Comparison of ENCODE assay signal across 11 cellular contexts in the genomic region with DNA sequence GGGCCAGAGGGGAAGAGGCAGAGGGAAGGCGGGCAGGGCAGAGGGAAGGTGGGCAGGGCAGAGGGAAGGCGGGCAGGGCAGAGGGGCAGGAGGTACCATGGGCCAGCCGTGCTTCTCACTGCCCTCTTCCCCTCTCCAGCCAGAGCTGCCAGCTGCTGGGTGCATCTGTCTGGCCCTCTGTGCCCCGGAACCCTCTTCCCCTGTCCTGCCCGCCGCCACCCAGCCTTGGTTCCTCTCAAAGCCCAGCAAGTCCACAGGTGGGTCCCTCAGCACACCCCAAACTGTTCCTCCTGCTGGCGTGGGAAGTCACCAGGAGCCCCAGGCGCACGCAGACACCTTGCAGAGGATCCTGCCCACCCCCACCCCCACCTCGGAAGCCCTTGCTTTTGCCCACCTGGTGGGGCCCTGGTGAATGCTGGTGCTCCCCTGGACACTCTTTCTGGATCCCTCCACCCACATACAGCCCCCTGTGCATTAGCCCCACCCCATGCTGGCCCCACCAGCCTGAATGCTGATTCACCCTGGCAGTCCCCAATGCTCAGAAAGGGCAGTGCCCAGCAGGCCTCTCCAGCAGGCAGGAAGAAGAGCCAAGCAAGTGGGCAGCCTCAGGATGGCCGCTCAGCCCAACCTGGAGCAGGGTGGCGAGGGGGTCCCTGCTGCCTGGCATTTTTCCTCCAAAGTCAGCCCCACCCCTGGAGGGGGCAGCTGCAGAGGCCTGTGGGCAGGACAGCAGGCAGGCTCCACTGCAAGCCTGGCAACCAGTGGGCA. TPM values are rescaled to one million over a fixed set of nuclear protein-coding genes. Genes with fewer than 3 reads are reported as not detected.
A peak's percentile ranks its signal among the peaks of the same experiment; 100 is the strongest.
DNase-seq lines count a peak whose midpoint lies in the region; ATAC-seq and TF ChIP-seq lines count a peak whose summit lies in the region.
"Had no signal": no experiment of that assay in that cellular context is flagged by ENCODE, and none has a peak within 500 bp of the region (broad histone marks: within the 10 kb centered on the region; RNA-seq: fewer than 3 reads in every experiment).

No MANE protein-coding gene starts in this region.

- H3K9me3 ChIP-seq in HEK293 (ENCODE audit: control insufficient read depth, insufficient read depth, low read depth, low read length) = no peaks in the 10 kb centered on the region
- H3K9me3 ChIP-seq in skeletal muscle tissue (ENCODE audit: control insufficient read depth in 3 of 3, low read length in 3 of 3) = no peaks in the 10 kb centered on the region

- no peak overlapping the region for H3K27ac Mint-ChIP-seq in activated T-helper 17 cell treated with anti-CD3 and anti-CD28 coated beads, Interleukin-2, amount 50 U/mL, for 72 hours
- H3K27ac Mint-ChIP-seq: activated naive CD8-positive, alpha-beta T cell treated with anti-CD3 and anti-CD28 coated beads, Interleukin-2, amount 10 ng/mL, durations not matched to agents 7 days and 5 days had no signal

- DNase-seq in NCI-H526 (lab: John Stamatoyannopoulos, UW) (no peak), SK-N-DZ (ENCODE audit: low spot score) (no peak), NCI-H510A treated with DMSO at 0.1 percent for 48 hours (lab: John Stamatoyannopoulos, UW) (no peak), ecto neural progenitor cell (ENCODE audit: low spot score) (no peak)
- DNase-seq: activated naive CD8-positive, alpha-beta T cell treated with anti-CD3 and anti-CD28 coated beads, Interleukin-2, amount 10 ng/mL, durations not matched to agents 7 days and 5 days; NCI-H1092 treated with DMSO at 0.1 percent for 48 hours; SW 1271 had no signal

- H3K27me3 ChIP-seq in layer of hippocampus (ENCODE audit: control insufficient read depth, insufficient read depth, low read length) = no peaks in the 10 kb centered on the region
- no peaks in the 10 kb centered on the region for H3K27me3 ChIP-seq in skeletal muscle tissue (ENCODE audit: control insufficient read depth in 3 of 3, insufficient read depth in 3 of 3, low read length in 3 of 3)

- H3K36me3 ChIP-seq in HEK293 (ENCODE audit: control insufficient read depth in 2 of 2, insufficient read depth in 1 of 2, low read length in 2 of 2) (no peaks in the 10 kb centered on the region), skeletal muscle tissue (ENCODE audit: control insufficient read depth in 3 of 3, insufficient read depth in 3 of 3, low read length in 3 of 3) (no peaks in the 10 kb centered on the region)

- peak overlapping the region in 2 of 3 donors; percentile 67 to 85 for H3K9ac ChIP-seq in skeletal muscle tissue (ENCODE audit: low read depth in 1 of 3, low read length in 3 of 3)

- peaks cover 6% of the 10 kb centered on the region for H3K9me3 Mint-ChIP-seq in activated T-helper 17 cell treated with anti-CD3 and anti-CD28 coated beads, Interleukin-2, amount 50 U/mL, for 72 hours

- H3K36me3 Mint-ChIP-seq in activated T-helper 17 cell treated with anti-CD3 and anti-CD28 coated beads, Interleukin-2, amount 50 U/mL, for 72 hours (ENCODE audit: low read depth) = no peaks in the 10 kb centered on the region

- POLR2A ChIA-PET in HEK293 (lab: Yijun Ruan, JAX) = no interaction called here

- H3K4me3 ChIP-seq in HEK293 (ENCODE audit: low read depth, low read length) (no peak overlapping the region), skeletal muscle tissue (ENCODE audit: low read length in 3 of 3) (peak overlapping the region in 2 of 3 donors; percentile 49 to 61)

- TF ChIP-seq CTCF in HEK293 (tag by site-specific recombination; IDR thresholded peaks at IDR 0.05) = no peak

- H3K27ac ChIP-seq in HEK293 (ENCODE audit: extremely low read depth, low read depth, low read length) (no peak overlapping the region), layer of hippocampus (ENCODE audit: low read depth, low read length) (peak overlapping the region; percentile 62), skeletal muscle tissue (ENCODE audit: low read depth, low read length) (peak overlapping the region; percentile 84)

- no peaks in the 10 kb centered on the region for H3K27me3 Mint-ChIP-seq in activated T-helper 17 cell treated with anti-CD3 and anti-CD28 coated beads, Interleukin-2, amount 50 U/mL, for 72 hours

- H3K4me1 ChIP-seq in HEK293 (ENCODE audit: control insufficient read depth, insufficient read depth, low read length) (no peaks in the 10 kb centered on the region; the same call in 1 of the 2 replicates), skeletal muscle tissue (ENCODE audit: control insufficient read depth in 3 of 3, insufficient read depth in 3 of 3, low read length in 3 of 3) (peaks cover 22 to 37% (median 35%) of the 10 kb centered on the region in 3 donors)

- H3K4me3 Mint-ChIP-seq in activated T-helper 17 cell treated with anti-CD3 and anti-CD28 coated beads, Interleukin-2, amount 50 U/mL, for 72 hours = peak overlapping the region; percentile 13
- H3K4me3 Mint-ChIP-seq: activated naive CD8-positive, alpha-beta T cell treated with anti-CD3 and anti-CD28 coated beads, Interleukin-2, amount 10 ng/mL, durations not matched to agents 7 days and 5 days had no signal

- no peak for ATAC-seq in activated T-helper 17 cell treated with anti-CD3 and anti-CD28 coated beads, Interleukin-2, amount 50 U/mL, for 72 hours (replicated peaks)

- H3K4me1 Mint-ChIP-seq in activated T-helper 17 cell treated with anti-CD3 and anti-CD28 coated beads, Interleukin-2, amount 50 U/mL, for 72 hours = no peaks in the 10 kb centered on the region

- CTCF ChIA-PET in HEK293 (lab: Yijun Ruan, JAX) = no interaction called here

TF ChIP-seq in HEK293, 187 proteins besides CTCF, POLR2A, EP300 and RAD21 (continues in another document):
- TF ChIP-seq ZBTB21 (tag by site-specific recombination; IDR thresholded peaks at IDR 0.05) = no peak
- no peak for TF ChIP-seq ZNF391 (tag by site-specific recombination; IDR thresholded peaks at IDR 0.05; ENCODE audit: borderline replicate concordance, low read depth)
- TF ChIP-seq, protein P1, sequence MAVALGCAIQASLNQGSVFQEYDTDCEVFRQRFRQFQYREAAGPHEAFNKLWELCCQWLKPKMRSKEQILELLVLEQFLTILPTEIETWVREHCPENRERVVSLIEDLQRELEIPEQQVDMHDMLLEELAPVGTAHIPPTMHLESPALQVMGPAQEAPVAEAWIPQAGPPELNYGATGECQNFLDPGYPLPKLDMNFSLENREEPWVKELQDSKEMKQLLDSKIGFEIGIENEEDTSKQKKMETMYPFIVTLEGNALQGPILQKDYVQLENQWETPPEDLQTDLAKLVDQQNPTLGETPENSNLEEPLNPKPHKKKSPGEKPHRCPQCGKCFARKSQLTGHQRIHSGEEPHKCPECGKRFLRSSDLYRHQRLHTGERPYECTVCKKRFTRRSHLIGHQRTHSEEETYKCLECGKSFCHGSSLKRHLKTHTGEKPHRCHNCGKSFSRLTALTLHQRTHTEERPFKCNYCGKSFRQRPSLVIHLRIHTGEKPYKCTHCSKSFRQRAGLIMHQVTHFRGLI (tag by site-specific recombination; IDR thresholded peaks at IDR 0.05) = no peak
- TF ChIP-seq GLIS2 (tag by site-specific recombination; IDR thresholded peaks at IDR 0.05) = peak; percentile 61
- TF ChIP-seq, protein P2, sequence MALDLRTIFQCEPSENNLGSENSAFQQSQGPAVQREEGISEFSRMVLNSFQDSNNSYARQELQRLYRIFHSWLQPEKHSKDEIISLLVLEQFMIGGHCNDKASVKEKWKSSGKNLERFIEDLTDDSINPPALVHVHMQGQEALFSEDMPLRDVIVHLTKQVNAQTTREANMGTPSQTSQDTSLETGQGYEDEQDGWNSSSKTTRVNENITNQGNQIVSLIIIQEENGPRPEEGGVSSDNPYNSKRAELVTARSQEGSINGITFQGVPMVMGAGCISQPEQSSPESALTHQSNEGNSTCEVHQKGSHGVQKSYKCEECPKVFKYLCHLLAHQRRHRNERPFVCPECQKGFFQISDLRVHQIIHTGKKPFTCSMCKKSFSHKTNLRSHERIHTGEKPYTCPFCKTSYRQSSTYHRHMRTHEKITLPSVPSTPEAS (tag by site-specific recombination; IDR thresholded peaks at IDR 0.05) = no peak
- TF ChIP-seq ZNF560 (tag by site-specific recombination; IDR thresholded peaks at IDR 0.05; ENCODE audit: borderline replicate concordance) = no peak
- TF ChIP-seq ZBTB8A (tag by site-specific recombination; IDR thresholded peaks at IDR 0.05) = 0 out of 2 replicates have a peak, but pooled peaks have one; percentile 19
- TF ChIP-seq ZNF37A (tag by site-specific recombination; IDR thresholded peaks at IDR 0.05) = no peak
- TF ChIP-seq ZNF626 (tag by site-specific recombination; IDR thresholded peaks at IDR 0.05) = no peak
- no peak for TF ChIP-seq MYNN (tag by site-specific recombination; IDR thresholded peaks at IDR 0.05; ENCODE audit: borderline replicate concordance)
- TF ChIP-seq, protein P3, sequence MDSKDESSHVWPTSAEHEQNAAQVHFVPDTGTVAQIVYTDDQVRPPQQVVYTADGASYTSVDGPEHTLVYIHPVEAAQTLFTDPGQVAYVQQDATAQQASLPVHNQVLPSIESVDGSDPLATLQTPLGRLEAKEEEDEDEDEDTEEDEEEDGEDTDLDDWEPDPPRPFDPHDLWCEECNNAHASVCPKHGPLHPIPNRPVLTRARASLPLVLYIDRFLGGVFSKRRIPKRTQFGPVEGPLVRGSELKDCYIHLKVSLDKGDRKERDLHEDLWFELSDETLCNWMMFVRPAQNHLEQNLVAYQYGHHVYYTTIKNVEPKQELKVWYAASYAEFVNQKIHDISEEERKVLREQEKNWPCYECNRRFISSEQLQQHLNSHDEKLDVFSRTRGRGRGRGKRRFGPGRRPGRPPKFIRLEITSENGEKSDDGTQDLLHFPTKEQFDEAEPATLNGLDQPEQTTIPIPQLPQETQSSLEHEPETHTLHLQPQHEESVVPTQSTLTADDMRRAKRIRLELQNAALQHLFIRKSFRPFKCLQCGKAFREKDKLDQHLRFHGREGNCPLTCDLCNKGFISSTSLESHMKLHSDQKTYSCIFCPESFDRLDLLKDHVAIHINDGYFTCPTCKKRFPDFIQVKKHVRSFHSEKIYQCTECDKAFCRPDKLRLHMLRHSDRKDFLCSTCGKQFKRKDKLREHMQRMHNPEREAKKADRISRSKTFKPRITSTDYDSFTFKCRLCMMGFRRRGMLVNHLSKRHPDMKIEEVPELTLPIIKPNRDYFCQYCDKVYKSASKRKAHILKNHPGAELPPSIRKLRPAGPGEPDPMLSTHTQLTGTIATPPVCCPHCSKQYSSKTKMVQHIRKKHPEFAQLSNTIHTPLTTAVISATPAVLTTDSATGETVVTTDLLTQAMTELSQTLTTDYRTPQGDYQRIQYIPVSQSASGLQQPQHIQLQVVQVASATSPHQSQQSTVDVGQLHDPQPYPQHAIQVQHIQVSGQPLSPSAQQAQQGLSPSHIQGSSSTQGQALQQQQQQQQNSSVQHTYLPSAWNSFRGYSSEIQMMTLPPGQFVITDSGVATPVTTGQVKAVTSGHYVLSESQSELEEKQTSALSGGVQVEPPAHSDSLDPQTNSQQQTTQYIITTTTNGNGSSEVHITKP (tag by site-specific recombination; IDR thresholded peaks at IDR 0.05) = 0 out of 2 replicates have a peak, but pooled peaks have one; percentile 44
- no peak for TF ChIP-seq ZSCAN23 (tag by site-specific recombination; IDR thresholded peaks at IDR 0.05)

RNA-seq across cellular contexts. Expression of a gene that starts 1.9 kb away (rescaled TPM):
- total RNA-seq in activated T-helper 17 cell treated with anti-CD3 and anti-CD28 coated beads, Interleukin-2, amount 50 U/mL, for 72 hours = 1 to 10 TPM; 1.5 to 3.1 TPM
- 11.0 TPM for total RNA-seq in skeletal muscle tissue
- polyA plus RNA-seq in SK-N-DZ (2014; cell fraction: cytosol; rRNA removed) = 12.2 and 18.0 TPM in 2 replicates
- 20.1 and 20.9 TPM in 2 replicates for polyA plus RNA-seq in SK-N-DZ (2014; cell fraction: nucleus; rRNA removed)
